ENCODE assay signal across 1 cellular context in the genomic region with DNA sequence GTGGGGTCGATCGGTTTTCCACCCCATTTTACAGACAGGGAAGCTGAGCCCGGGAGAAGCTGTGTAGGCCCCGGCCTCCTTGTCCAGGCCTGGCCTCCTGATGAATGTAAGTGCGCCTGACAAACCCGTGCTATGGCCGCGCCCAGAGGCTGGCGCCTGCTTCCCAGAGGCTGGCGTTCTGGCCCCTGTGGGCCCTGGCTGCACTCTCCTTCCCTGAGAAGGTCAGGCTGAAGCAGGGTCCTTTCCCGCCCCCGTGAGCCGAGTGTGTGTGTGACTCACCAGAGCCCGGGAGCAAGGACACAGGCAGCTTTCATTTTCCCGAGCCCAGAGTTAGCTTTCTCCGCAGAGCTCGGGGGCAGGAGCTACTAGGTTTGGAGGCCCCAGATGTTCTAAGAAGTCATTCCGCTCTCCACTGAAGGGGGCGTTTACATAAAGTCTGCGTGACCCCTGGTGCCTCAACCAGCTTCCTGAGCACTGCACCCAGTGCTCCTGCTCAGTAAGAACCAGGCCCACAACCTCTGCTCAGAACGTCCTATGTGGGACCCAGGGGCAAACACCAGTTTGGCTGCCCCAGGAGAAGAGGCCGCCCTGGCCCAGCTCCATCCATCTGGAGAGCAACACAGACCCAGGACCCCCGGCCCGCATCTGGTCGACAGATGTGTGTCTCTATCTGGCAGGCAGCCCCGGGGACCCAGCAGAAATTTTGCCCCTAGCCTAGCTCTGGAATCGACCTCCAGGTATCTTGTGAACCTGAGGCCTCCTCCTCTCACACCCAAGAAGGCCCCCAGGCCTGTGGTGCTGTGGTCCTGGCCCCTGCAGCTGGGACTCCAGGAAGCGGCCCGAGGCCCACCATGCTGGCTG.
TF ChIP-seq lines count a peak whose summit lies in the region.

No MANE protein-coding gene starts in this region.

TF ChIP-seq in H1, 55 proteins besides CTCF, POLR2A, EP300 and RAD21:
- TF ChIP-seq TAF7 (optimal IDR thresholded peaks at IDR 0.05; ENCODE audit: borderline replicate concordance, low read depth, low read length): no peak
- TF ChIP-seq TBP (IDR thresholded peaks at IDR 0.05; ENCODE audit: low read depth, low read length): no peak
- no peak for TF ChIP-seq RBBP5 (IDR thresholded peaks at IDR 0.05; ENCODE audit: borderline replicate concordance, low read depth, low read length)
- TF ChIP-seq RNF2 (IDR thresholded peaks at IDR 0.05; ENCODE audit: borderline replicate concordance, low read depth, low read length, missing control alignments, poor library complexity, severe bottlenecking): no peak
- TF ChIP-seq EZH2 (IDR thresholded peaks at IDR 0.05; ENCODE audit: low read depth, low read length, severe bottlenecking): no peak
- no peak for TF ChIP-seq TAF1 (IDR thresholded peaks at IDR 0.05; ENCODE audit: low read depth, low read length)
- TF ChIP-seq SP1 (IDR thresholded peaks at IDR 0.05; ENCODE audit: low read depth, low read length): no peak
- TF ChIP-seq KDM1A (IDR thresholded peaks at IDR 0.05; ENCODE audit: borderline replicate concordance, low read length): no peak
- TF ChIP-seq CHD2 (IDR thresholded peaks at IDR 0.05; ENCODE audit: low read length): no peak
- TF ChIP-seq TCF12 (IDR thresholded peaks at IDR 0.05; ENCODE audit: low read depth, low read length): no peak
- no peak for TF ChIP-seq EGR1 (IDR thresholded peaks at IDR 0.05; ENCODE audit: borderline replicate concordance, low read depth, low read length)
- no peak for TF ChIP-seq BACH1 (IDR thresholded peaks at IDR 0.05; ENCODE audit: low read length)
- TF ChIP-seq, protein P1, sequence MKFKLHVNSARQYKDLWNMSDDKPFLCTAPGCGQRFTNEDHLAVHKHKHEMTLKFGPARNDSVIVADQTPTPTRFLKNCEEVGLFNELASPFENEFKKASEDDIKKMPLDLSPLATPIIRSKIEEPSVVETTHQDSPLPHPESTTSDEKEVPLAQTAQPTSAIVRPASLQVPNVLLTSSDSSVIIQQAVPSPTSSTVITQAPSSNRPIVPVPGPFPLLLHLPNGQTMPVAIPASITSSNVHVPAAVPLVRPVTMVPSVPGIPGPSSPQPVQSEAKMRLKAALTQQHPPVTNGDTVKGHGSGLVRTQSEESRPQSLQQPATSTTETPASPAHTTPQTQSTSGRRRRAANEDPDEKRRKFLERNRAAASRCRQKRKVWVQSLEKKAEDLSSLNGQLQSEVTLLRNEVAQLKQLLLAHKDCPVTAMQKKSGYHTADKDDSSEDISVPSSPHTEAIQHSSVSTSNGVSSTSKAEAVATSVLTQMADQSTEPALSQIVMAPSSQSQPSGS (IDR thresholded peaks at IDR 0.05; ENCODE audit: low read length): no peak
- no peak for TF ChIP-seq MAFK (IDR thresholded peaks at IDR 0.05; ENCODE audit: low read depth, low read length)
